In genomic region chr17:3887811-3888210, GRCh38 we compare ENCODE assay signal across 12 cellular contexts. TPM values are rescaled to one million over a fixed set of nuclear protein-coding genes. Genes with fewer than 3 reads are reported as not detected.
A peak's percentile ranks its signal among the peaks of the same experiment; 100 is the strongest.
DNase-seq lines count a peak whose midpoint lies in the region; ATAC-seq and TF ChIP-seq lines count a peak whose summit lies in the region.
"Had no signal": no experiment of that assay in that cellular context is flagged by ENCODE, and none has a peak within 500 bp of the region (broad histone marks: within the 10 kb centered on the region; RNA-seq: fewer than 3 reads in every experiment).

No MANE protein-coding gene starts in this region.

- H3K27ac Mint-ChIP-seq in activated naive CD8-positive, alpha-beta T cell = peak overlapping the region; percentile 35
- H3K27ac Mint-ChIP-seq in activated naive CD8-positive, alpha-beta T cell treated with anti-CD3 and anti-CD28 coated beads for 36 hours = no peak overlapping the region
- H3K27ac Mint-ChIP-seq in activated T-helper 17 cell treated with anti-CD3 and anti-CD28 coated beads, Interleukin-2, amount 50 U/mL, for 72 hours = peak overlapping the region; percentile 95

- H3K27me3 ChIP-seq in lower lobe of right lung (ENCODE audit: low read depth) (no peaks in the 10 kb centered on the region), tibial nerve (no peaks in the 10 kb centered on the region)

- no peaks in the 10 kb centered on the region for H3K36me3 Mint-ChIP-seq in activated naive CD8-positive, alpha-beta T cell
- no peaks in the 10 kb centered on the region for H3K36me3 Mint-ChIP-seq in activated naive CD8-positive, alpha-beta T cell treated with anti-CD3 and anti-CD28 coated beads for 36 hours
- no peaks in the 10 kb centered on the region for H3K36me3 Mint-ChIP-seq in activated T-helper 17 cell treated with anti-CD3 and anti-CD28 coated beads, Interleukin-2, amount 50 U/mL, for 72 hours (ENCODE audit: low read depth)

- H3K4me3 ChIP-seq in lower lobe of right lung = no peak overlapping the region
- no peak overlapping the region for H3K4me3 ChIP-seq in tibial nerve

- peak overlapping the region; percentile 30 for H3K4me3 Mint-ChIP-seq in activated naive CD8-positive, alpha-beta T cell
- H3K4me3 Mint-ChIP-seq in activated naive CD8-positive, alpha-beta T cell treated with anti-CD3 and anti-CD28 coated beads for 36 hours = no peak overlapping the region
- H3K4me3 Mint-ChIP-seq in activated T-helper 17 cell treated with anti-CD3 and anti-CD28 coated beads, Interleukin-2, amount 50 U/mL, for 72 hours = peak overlapping the region; percentile 72

- intact Hi-C loops in lower lobe of right lung (cut with DNase I) = no loop called here

- peaks cover 40% of the 10 kb centered on the region for H3K4me1 Mint-ChIP-seq in activated naive CD8-positive, alpha-beta T cell (ENCODE audit: low read depth)
- H3K4me1 Mint-ChIP-seq in activated naive CD8-positive, alpha-beta T cell treated with anti-CD3 and anti-CD28 coated beads for 36 hours = peaks cover 34% of the 10 kb centered on the region
- peaks cover 28% of the 10 kb centered on the region for H3K4me1 Mint-ChIP-seq in activated T-helper 17 cell treated with anti-CD3 and anti-CD28 coated beads, Interleukin-2, amount 50 U/mL, for 72 hours

- 67 to 84% methylated on average over 9 of the region's 9 CpGs for WGBS in tibial nerve, 2 donors

- peaks cover 25% of the 10 kb centered on the region for H3K36me3 ChIP-seq in lower lobe of right lung
- peaks cover 0 to 25% (median 6%) of the 10 kb centered on the region in 3 donors for H3K36me3 ChIP-seq in tibial nerve

- no peak for DNase-seq in activated naive CD8-positive, alpha-beta T cell treated with anti-CD3 and anti-CD28 coated beads for 36 hours
- DNase-seq in lower lobe of right lung (no peak), tibial nerve (ENCODE audit: low spot score in 2 of 2) (no peak), NCI-H774 (lab: John Stamatoyannopoulos, UW) (no peak)
- DNase-seq: activated CD4-positive, alpha-beta T cell treated with anti-CD3 and anti-CD28 coated beads, Interleukin-2, amount 50 U/mL, for 1 hour had no signal

- H3K27me3 Mint-ChIP-seq in activated naive CD8-positive, alpha-beta T cell = no peaks in the 10 kb centered on the region
- no peaks in the 10 kb centered on the region for H3K27me3 Mint-ChIP-seq in activated naive CD8-positive, alpha-beta T cell treated with anti-CD3 and anti-CD28 coated beads for 36 hours
- no peaks in the 10 kb centered on the region for H3K27me3 Mint-ChIP-seq in activated T-helper 17 cell treated with anti-CD3 and anti-CD28 coated beads, Interleukin-2, amount 50 U/mL, for 72 hours

- TF ChIP-seq POLR2A in tibial nerve (IDR thresholded peaks at IDR 0.05) = no peak

- H3K27ac ChIP-seq in lower lobe of right lung = peak overlapping the region; percentile 73
- peak overlapping the region; percentile 79 to 83 (median 80) for H3K27ac ChIP-seq in tibial nerve

- H3K9me3 ChIP-seq in lower lobe of right lung (no peaks in the 10 kb centered on the region), tibial nerve (no peaks in the 10 kb centered on the region)

- ATAC-seq in activated T-helper 17 cell treated with anti-CD3 and anti-CD28 coated beads, Interleukin-2, amount 50 U/mL, for 72 hours (replicated peaks) = no peak
- ATAC-seq in lower lobe of right lung (no peak), HG03139 (IDR thresholded peaks at IDR 0.05; ENCODE audit: unreplicated experiment) (no peak), GM21576 (IDR thresholded peaks at IDR 0.05; ENCODE audit: unreplicated experiment) (no peak)

- TF ChIP-seq CTCF in lower lobe of right lung (IDR thresholded peaks at IDR 0.05) (no peak), tibial nerve (IDR thresholded peaks at IDR 0.05) (no peak)

- peaks cover 56% of the 10 kb centered on the region for H3K4me1 ChIP-seq in lower lobe of right lung
- H3K4me1 ChIP-seq in tibial nerve = peaks cover 0 to 71% (median 40%) of the 10 kb centered on the region in 4 donors

- H3K9me3 Mint-ChIP-seq in activated naive CD8-positive, alpha-beta T cell (ENCODE audit: low read depth) = no peaks in the 10 kb centered on the region
- no peaks in the 10 kb centered on the region for H3K9me3 Mint-ChIP-seq in activated naive CD8-positive, alpha-beta T cell treated with anti-CD3 and anti-CD28 coated beads for 36 hours
- no peaks in the 10 kb centered on the region for H3K9me3 Mint-ChIP-seq in activated T-helper 17 cell treated with anti-CD3 and anti-CD28 coated beads, Interleukin-2, amount 50 U/mL, for 72 hours

- TF ChIP-seq EP300 in tibial nerve (IDR thresholded peaks at IDR 0.05) = no peak

RNA-seq across cellular contexts. Expression of gene CAMKK1, which starts 5.0 kb away (rescaled TPM):
- total RNA-seq in activated naive CD8-positive, alpha-beta T cell treated with anti-CD3 and anti-CD28 coated beads for 36 hours = 1 to 10 TPM; 4.8 to 5.0 TPM
- total RNA-seq in activated T-helper 17 cell treated with anti-CD3 and anti-CD28 coated beads, Interleukin-2, amount 50 U/mL, for 72 hours = 1 to 10 TPM; 4.0 to 4.9 TPM
- total RNA-seq in lower lobe of right lung (9.7 TPM), tibial nerve (10 to 100 TPM in 1 of 4 donors, 1 to 10 TPM in 3; 4.4 to 15.3 (median 7.3) TPM)

RNA-seq across cellular contexts. Expression of gene P2RX1, which starts 28.5 kb away (rescaled TPM):
- total RNA-seq in activated naive CD8-positive, alpha-beta T cell treated with anti-CD3 and anti-CD28 coated beads for 36 hours = under 1 TPM; 0.45 to 0.54 TPM
- total RNA-seq in activated T-helper 17 cell treated with anti-CD3 and anti-CD28 coated beads, Interleukin-2, amount 50 U/mL, for 72 hours = 1 to 10 TPM in 1 of 2 donors, not detected in 1; 1.6 TPM
- total RNA-seq in lower lobe of right lung = 8.7 TPM
- total RNA-seq in tibial nerve = 1 to 10 TPM in 3 of 4 donors, under 1 TPM in 1; 0.87 to 8.6 (median 4.9) TPM
- total RNA-seq: dermis blood vessel endothelial cell, H4, lung microvascular endothelial cell had no signal

RNA-seq across cellular contexts. Expression of gene NCBP3, which starts 41.8 kb away (rescaled TPM):
- total RNA-seq in activated naive CD8-positive, alpha-beta T cell treated with anti-CD3 and anti-CD28 coated beads for 36 hours = 10 to 100 TPM; 39.9 to 41.1 TPM
- 10 to 100 TPM; 30.8 to 40.4 TPM for total RNA-seq in activated T-helper 17 cell treated with anti-CD3 and anti-CD28 coated beads, Interleukin-2, amount 50 U/mL, for 72 hours
- 40.3 TPM for total RNA-seq in lower lobe of right lung
- 10 to 100 TPM; 17.3 to 31.5 (median 21.3) TPM for total RNA-seq in tibial nerve
